8 cellular contexts compared by ENCODE assay signal in the genomic region with DNA sequence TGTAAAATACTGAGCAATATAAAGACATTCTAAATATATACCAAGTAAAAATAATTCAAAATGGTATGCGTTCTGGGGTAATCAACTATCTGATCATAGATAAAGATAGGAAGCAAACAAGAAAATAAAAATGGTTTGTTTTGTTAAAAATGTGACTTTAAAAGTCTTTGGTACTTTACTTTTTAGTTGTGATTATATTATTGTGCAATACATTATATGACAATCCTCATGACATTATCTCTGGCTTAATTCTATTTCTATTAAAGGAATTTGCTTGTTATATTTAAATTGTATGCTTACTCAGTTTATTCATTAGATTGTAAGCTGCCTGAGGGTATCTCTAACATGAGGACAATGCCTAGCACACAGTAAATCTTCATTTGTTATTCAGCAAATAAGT.
"Had no signal": no experiment of that assay in that cellular context is flagged by ENCODE, and none has a peak within 500 bp of the region (broad histone marks: within the 10 kb centered on the region; RNA-seq: fewer than 3 reads in every experiment).

No MANE protein-coding gene starts in this region.

- ATAC-seq: GM12878 had no signal

- DNase-seq: GDM1, GF-D8 had no signal

- FAIRE-seq: G401.6, GM12878, GM12891, GM12892, GM18507, GM19239 had no signal

- H3K4me3 ChIP-seq: GM12878 had no signal
